In the genomic region with DNA sequence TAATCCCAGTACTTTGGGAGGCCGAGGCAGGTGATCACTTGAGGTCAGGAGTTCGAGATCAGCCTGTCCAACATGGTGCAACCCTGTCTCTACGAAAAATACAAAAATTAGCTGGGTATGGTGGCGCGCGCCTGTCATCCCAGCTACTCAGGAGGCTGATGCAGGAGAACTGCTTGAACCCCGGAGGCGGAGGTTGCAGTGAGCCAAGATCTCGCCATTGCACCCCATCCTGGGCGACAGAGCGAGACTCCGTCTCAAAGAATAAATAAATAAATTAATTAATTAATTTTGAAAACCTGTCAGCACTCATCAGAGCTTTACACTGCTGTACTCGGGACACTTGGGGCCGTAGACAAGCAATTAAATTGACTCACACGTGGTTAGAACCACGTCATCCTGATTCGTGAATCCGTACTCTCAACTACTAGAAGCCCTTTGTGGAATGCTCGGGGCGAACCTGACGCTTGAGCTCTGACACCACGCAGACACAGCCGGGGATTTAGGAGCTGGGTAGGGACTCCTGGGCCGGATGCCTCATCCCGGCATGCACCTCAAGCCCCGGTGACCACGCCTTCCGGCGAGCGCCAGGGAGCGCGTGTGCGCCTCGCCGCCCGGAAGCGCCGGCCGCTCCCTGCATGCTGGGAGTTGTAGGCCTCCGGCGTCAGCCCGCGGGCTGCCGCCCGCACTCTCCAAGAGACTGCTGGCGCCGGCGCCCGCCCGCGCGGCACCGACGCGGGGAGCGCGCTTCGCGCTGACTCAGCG, we compare ENCODE assay signal across 8 cellular contexts. TPM values are rescaled to one million over a fixed set of nuclear protein-coding genes. Genes with fewer than 3 reads are reported as not detected.
DNase-seq lines count a peak whose midpoint lies in the region; ATAC-seq, FAIRE-seq and TF ChIP-seq lines count a peak whose summit lies in the region.

A gene with protein sequence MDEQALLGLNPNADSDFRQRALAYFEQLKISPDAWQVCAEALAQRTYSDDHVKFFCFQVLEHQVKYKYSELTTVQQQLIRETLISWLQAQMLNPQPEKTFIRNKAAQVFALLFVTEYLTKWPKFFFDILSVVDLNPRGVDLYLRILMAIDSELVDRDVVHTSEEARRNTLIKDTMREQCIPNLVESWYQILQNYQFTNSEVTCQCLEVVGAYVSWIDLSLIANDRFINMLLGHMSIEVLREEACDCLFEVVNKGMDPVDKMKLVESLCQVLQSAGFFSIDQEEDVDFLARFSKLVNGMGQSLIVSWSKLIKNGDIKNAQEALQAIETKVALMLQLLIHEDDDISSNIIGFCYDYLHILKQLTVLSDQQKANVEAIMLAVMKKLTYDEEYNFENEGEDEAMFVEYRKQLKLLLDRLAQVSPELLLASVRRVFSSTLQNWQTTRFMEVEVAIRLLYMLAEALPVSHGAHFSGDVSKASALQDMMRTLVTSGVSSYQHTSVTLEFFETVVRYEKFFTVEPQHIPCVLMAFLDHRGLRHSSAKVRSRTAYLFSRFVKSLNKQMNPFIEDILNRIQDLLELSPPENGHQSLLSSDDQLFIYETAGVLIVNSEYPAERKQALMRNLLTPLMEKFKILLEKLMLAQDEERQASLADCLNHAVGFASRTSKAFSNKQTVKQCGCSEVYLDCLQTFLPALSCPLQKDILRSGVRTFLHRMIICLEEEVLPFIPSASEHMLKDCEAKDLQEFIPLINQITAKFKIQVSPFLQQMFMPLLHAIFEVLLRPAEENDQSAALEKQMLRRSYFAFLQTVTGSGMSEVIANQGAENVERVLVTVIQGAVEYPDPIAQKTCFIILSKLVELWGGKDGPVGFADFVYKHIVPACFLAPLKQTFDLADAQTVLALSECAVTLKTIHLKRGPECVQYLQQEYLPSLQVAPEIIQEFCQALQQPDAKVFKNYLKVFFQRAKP (plus strand): TSS at position 685 of the 762 bp plus-strand sequence. CDS start 5,644 bp downstream, outside the sequence.

- H3K36me3 ChIP-seq in kidney (ENCODE audit: control insufficient read depth in 1 of 2, insufficient read depth in 2 of 2, low read length in 2 of 2) = no peaks in the 10 kb centered on the region

- DNase-seq in Ammon's horn (ENCODE audit: low spot score) (peak; percentile 96), NCI-H460 (ENCODE audit: extremely low read depth, low read depth) (peak; percentile 96), cerebellum (ENCODE audit: low spot score) (peak; percentile 95), kidney (peak; percentile 98)
- peak; percentile 88 for DNase-seq in activated CD4-positive, CD25-positive, alpha-beta regulatory T cell treated with anti-CD3 and anti-CD28 coated beads, Interleukin-2, amount 50 U/mL, for 72 hours
- peak; percentile 87 to 91 for DNase-seq in stimulated activated CD4-positive, alpha-beta T cell treated with anti-CD3 and anti-CD28 coated beads, Interleukin-15, amount 100 ng/mL, for 48 hours (ENCODE audit: low read depth in 2 of 2)

- ATAC-seq in HG03432 (IDR thresholded peaks at IDR 0.05; ENCODE audit: unreplicated experiment) = peak; percentile 96

- H3K4me1 ChIP-seq in kidney (ENCODE audit: control insufficient read depth in 1 of 2, insufficient read depth in 1 of 2, low read depth in 1 of 2, low read length in 2 of 2) = peaks cover 0 to 2% of the 10 kb centered on the region in 2 donors

- FAIRE-seq in kidney (lab: Jason Lieb, UNC) = no peak

- H3K9ac ChIP-seq in kidney (ENCODE audit: low read length in 2 of 2) = peak within 1 kb of the TSS; percentile 72 to 89

- TF ChIP-seq POLR2A in GM19193 (IDR thresholded peaks at IDR 0.05; ENCODE audit: extremely low read depth, insufficient read depth, insufficient read length) = peak; percentile 98

- no peak for TF ChIP-seq CTCF in kidney (IDR thresholded peaks at IDR 0.05; ENCODE audit: borderline replicate concordance, extremely low read depth, insufficient read depth)

- peak within 1 kb of the TSS; percentile 96 to 98 for H3K27ac ChIP-seq in kidney (ENCODE audit: low read depth in 2 of 2, low read length in 2 of 2)

- no peaks in the 10 kb centered on the region for H3K9me3 ChIP-seq in kidney (ENCODE audit: control insufficient read depth in 1 of 2, low read length in 2 of 2)

- H3K4me3 ChIP-seq in kidney (ENCODE audit: low read length in 2 of 2) = peak within 1 kb of the TSS; percentile 90 to 95

- intact Hi-C loops in kidney (cut with DNase I) = no loop called here

RNA-seq across cellular contexts. Expression of the gene that starts here (rescaled TPM):
- 261 and 293 TPM in 2 replicates for total RNA-seq in NCI-H460 (2014; rRNA removed; shearing (Covaris generic))
- 199 and 279 TPM in 2 replicates for polyA plus RNA-seq in NCI-H460 (2014; cell fraction: nucleus; rRNA removed)
- 54.9 TPM for total RNA-seq in cerebellum
- total RNA-seq in kidney = 55.0 TPM
- polyA plus RNA-seq in kidney (ENCODE audit: insufficient read depth, low read depth, low replicate concordance) = 12.0 TPM

Comparison
In these comparisons a context has a peak if more than half of its experiments do, and no peak if none do; other contexts are left out.
1. Peak in every context shown above with its lines: DNase-seq, ATAC-seq, H3K4me3 ChIP-seq and H3K27ac ChIP-seq.